Comparison of ENCODE assay signal across 8 cellular contexts in the genomic region with DNA sequence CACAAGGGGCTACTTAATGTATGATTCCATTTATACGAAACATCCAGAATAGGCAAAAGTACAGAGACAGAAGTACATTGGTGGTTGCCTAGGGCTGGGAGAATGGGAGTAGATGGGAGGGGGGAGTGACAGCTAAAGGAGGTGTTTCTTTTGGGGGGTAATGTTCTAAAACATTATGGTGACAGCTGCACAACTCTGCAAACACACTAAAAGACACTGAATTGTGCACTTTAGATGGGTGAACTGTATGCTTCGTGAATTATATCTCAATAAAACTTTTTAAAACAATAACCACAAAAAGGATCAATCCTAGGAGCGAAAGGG. TPM values are rescaled to one million over a fixed set of nuclear protein-coding genes. Genes with fewer than 3 reads are reported as not detected.
DNase-seq lines count a peak whose midpoint lies in the region; ATAC-seq, FAIRE-seq and TF ChIP-seq lines count a peak whose summit lies in the region.

No MANE protein-coding gene starts in this region.

- H3K36me3 ChIP-seq in HUES64 (ENCODE audit: insufficient read depth, low read length), result no peaks in the 10 kb centered on the region
- no peaks in the 10 kb centered on the region for H3K36me3 ChIP-seq in kidney epithelial cell (ENCODE audit: control insufficient read depth, insufficient read depth, low read length)
- H3K36me3 ChIP-seq in stomach, result no peaks in the 10 kb centered on the region

- H3K4me3 Mint-ChIP-seq in activated naive CD8-positive, alpha-beta T cell treated with anti-CD3 and anti-CD28 coated beads, Interleukin-2, amount 50 U/mL, for 24 hours, result peak overlapping the region; percentile 79

- H3K9ac ChIP-seq in HUES64 (ENCODE audit: low read depth, low read length), result peak overlapping the region; percentile 65

- H3K9me3 Mint-ChIP-seq in activated naive CD8-positive, alpha-beta T cell treated with anti-CD3 and anti-CD28 coated beads, Interleukin-2, amount 50 U/mL, for 24 hours, result no peaks in the 10 kb centered on the region

- peaks cover 50% of the 10 kb centered on the region for H3K4me1 ChIP-seq in HUES64 (ENCODE audit: insufficient read depth, low read length)
- peaks cover 6 to 30% (median 15%) of the 10 kb centered on the region in 4 donors for H3K4me1 ChIP-seq in stomach

- peak overlapping the region; percentile 30 for H3K27ac Mint-ChIP-seq in activated naive CD8-positive, alpha-beta T cell treated with anti-CD3 and anti-CD28 coated beads, Interleukin-2, amount 50 U/mL, for 24 hours

- DNase-seq in activated naive CD8-positive, alpha-beta T cell treated with anti-CD3 and anti-CD28 coated beads, Interleukin-2, amount 50 U/mL, for 24 hours, result no peak
- DNase-seq in kidney epithelial cell (ENCODE audit: low read depth), result no peak
- DNase-seq in stomach, result no peak
- no peak for DNase-seq in NCI-H526 treated with DMSO at 0.1 percent for 48 hours (lab: John Stamatoyannopoulos, UW)
- no peak for DNase-seq in frontal cortex (ENCODE audit: low spot score in 2 of 2)
- no peak for DNase-seq in CD1c-positive myeloid dendritic cell (ENCODE audit: extremely low spot score)
- no peak for DNase-seq in HT-29 (ENCODE audit: low spot score)

- H3K4me3 ChIP-seq in HUES64 (ENCODE audit: low read length), result peak overlapping the region; percentile 62
- H3K4me3 ChIP-seq in kidney epithelial cell (ENCODE audit: low read depth, low read length), result peak overlapping the region; percentile 43
- peak overlapping the region; percentile 63 to 81 (median 70) for H3K4me3 ChIP-seq in stomach

- ATAC-seq in activated naive CD8-positive, alpha-beta T cell treated with anti-CD3 and anti-CD28 coated beads, Interleukin-2, amount 50 U/mL, for 24 hours, result no peak

- peaks cover 12% of the 10 kb centered on the region for H3K27me3 Mint-ChIP-seq in activated naive CD8-positive, alpha-beta T cell treated with anti-CD3 and anti-CD28 coated beads, Interleukin-2, amount 50 U/mL, for 24 hours

- WGBS in HUES64, result 87% methylated on average over 3 of the region's 3 CpGs
- 18 to 30% (median 23%) methylated on average over 3 of the region's 3 CpGs for WGBS in stomach, 5 donors

- intact Hi-C loops in stomach (cut with DNase I; ENCODE audit: low total_unique reads), result loop anchor here (10.0 kb wide), 1 partner anchor 352 kb away; no protein-coding TSS in a partner anchor

- no peak for TF ChIP-seq POLR2A in stomach (IDR thresholded peaks at IDR 0.05)

- no peak for FAIRE-seq in frontal cortex (lab: Jason Lieb, UNC)

- H3K27me3 ChIP-seq in HUES64 (ENCODE audit: insufficient read depth, low read length), result peaks cover 11% of the 10 kb centered on the region
- H3K27me3 ChIP-seq in kidney epithelial cell (ENCODE audit: control insufficient read depth, insufficient read depth, low read length), result no peaks in the 10 kb centered on the region
- H3K27me3 ChIP-seq in stomach, result no peaks in the 10 kb centered on the region

- no peak for TF ChIP-seq EP300 in stomach (IDR thresholded peaks at IDR 0.05)

- H3K4me1 Mint-ChIP-seq in activated naive CD8-positive, alpha-beta T cell treated with anti-CD3 and anti-CD28 coated beads, Interleukin-2, amount 50 U/mL, for 24 hours, result peaks cover 24% of the 10 kb centered on the region

- H3K27ac ChIP-seq in HUES64 (ENCODE audit: low read depth, low read length) (no peak overlapping the region; the same call in 1 of the 2 replicates), stomach (peak overlapping the region; percentile 78 to 90 (median 87))

- TF ChIP-seq CTCF in kidney epithelial cell (IDR thresholded peaks at IDR 0.05; ENCODE audit: insufficient read depth, low read length, poor library complexity, severe bottlenecking) (no peak), stomach (IDR thresholded peaks at IDR 0.05) (no peak)

- H3K9me3 ChIP-seq in HUES64 (ENCODE audit: insufficient read depth, low read depth, low read length), result no peaks in the 10 kb centered on the region
- no peaks in the 10 kb centered on the region for H3K9me3 ChIP-seq in stomach

- no peaks in the 10 kb centered on the region for H3K36me3 Mint-ChIP-seq in activated naive CD8-positive, alpha-beta T cell treated with anti-CD3 and anti-CD28 coated beads, Interleukin-2, amount 50 U/mL, for 24 hours (ENCODE audit: low read depth)

RNA-seq across cellular contexts. Expression of gene LYRM9, which starts 0.7 kb away (rescaled TPM):
- polyA plus RNA-seq in HUES64 (2013, experiment 1 of 2), result 2.3 TPM
- 3.2 TPM for polyA plus RNA-seq in HUES64 (2013, experiment 2 of 2)
- total RNA-seq in kidney epithelial cell (5.0 and 5.3 TPM in 2 replicates), stomach (10 to 100 TPM in 3 of 5 donors, 1 to 10 TPM in 1, under 1 TPM in 1; 0.58 to 20.3 (median 11.6) TPM), frontal cortex (9.8 TPM)
- 10 to 100 TPM in 2 of 3 donors, 1 to 10 TPM in 1; 8.6 to 12.5 (median 11.5) TPM for polyA plus RNA-seq in stomach
- total RNA-seq in HT-29 (2014; rRNA removed; shearing (Covaris generic)), result 0.64 and 2.2 TPM in 2 replicates
